Comparison of ENCODE assay signal across 8 cellular contexts in genomic region chr11:57349491-57350274, GRCh38. TPM values are rescaled to one million over a fixed set of nuclear protein-coding genes. Genes with fewer than 3 reads are reported as not detected.
DNase-seq lines count a peak whose midpoint lies in the region; ATAC-seq and TF ChIP-seq lines count a peak whose summit lies in the region.

No MANE protein-coding gene starts in this region.

- TF ChIP-seq CTCF in Panc1 (IDR thresholded peaks at IDR 0.05) (peak; percentile 86), progenitor cell of endocrine pancreas (IDR thresholded peaks at IDR 0.05; ENCODE audit: unreplicated experiment) (peak; percentile 93), uterus (IDR thresholded peaks at IDR 0.05) (peak; percentile 78 to 93 (median 84))

- peaks cover 4% of the 10 kb centered on the region for H3K27me3 Mint-ChIP-seq in progenitor cell of endocrine pancreas

- H3K36me3 Mint-ChIP-seq in progenitor cell of endocrine pancreas (ENCODE audit: insufficient read depth) = no peaks in the 10 kb centered on the region

- ATAC-seq in Panc1 (no peak; the same call in 1 of the 2 replicates), Right ventricle myocardium inferior (peak; percentile 67), HG02870 (IDR thresholded peaks at IDR 0.05; ENCODE audit: unreplicated experiment) (no peak)

- in situ Hi-C loops in Panc1 (cut with HindIII; ENCODE audit: low pct_unique_long_range_greater_than_20kb, low sequenced_read_pairs) = no loop called here

- H3K4me1 Mint-ChIP-seq in progenitor cell of endocrine pancreas (ENCODE audit: low read depth) = peaks cover 8% of the 10 kb centered on the region

- H3K4me1 ChIP-seq in Panc1 (ENCODE audit: control insufficient read depth, insufficient read depth, low read length) = no peaks in the 10 kb centered on the region
- no peaks in the 10 kb centered on the region for H3K4me1 ChIP-seq in uterus

- TF ChIP-seq POLR2A in uterus (IDR thresholded peaks at IDR 0.05) = no peak

- CTCF ChIA-PET in Panc1 (lab: Charles Lee) = interaction anchor here (0.6 to 0.7 kb wide), 5 partner anchors 11 to 530 kb away, joined by 3 to 14 read pairs (median 6); no protein-coding TSS in a partner anchor

- no peak overlapping the region for H3K4me3 Mint-ChIP-seq in progenitor cell of endocrine pancreas (ENCODE audit: low read depth)

- intact Hi-C loops in Panc1 (cut with micrococcal nuclease; ENCODE audit: unreplicated experiment) (loop anchor here (5.0 to 10.0 kb wide), 4 partner anchors 108 to 293 kb away; partner anchors contain the start of gene UBE2L6), Right ventricle myocardium inferior (cut with DNase I) (loop anchor here (2.0 to 10.0 kb wide), 6 partner anchors 108 to 1175 kb away; no protein-coding TSS in a partner anchor), uterus (cut with DNase I; ENCODE audit: low total_unique reads) (no loop called here)

- H3K27me3 ChIP-seq in Panc1 (ENCODE audit: control insufficient read depth, insufficient read depth, low read length) (no peaks in the 10 kb centered on the region), uterus (no peaks in the 10 kb centered on the region)

- no peak overlapping the region for H3K4me3 ChIP-seq in Panc1 (ENCODE audit: low read depth in 2 of 2, low read length in 2 of 2)
- H3K4me3 ChIP-seq in uterus = no peak overlapping the region

- BruUV-seq in Panc1 (replicated peaks; lab: Mats Ljungman, UMichigan) = no TSS peak

- no peaks in the 10 kb centered on the region for H3K36me3 ChIP-seq in Panc1 (ENCODE audit: control insufficient read depth, insufficient read depth, low read length)
- no peaks in the 10 kb centered on the region for H3K36me3 ChIP-seq in uterus

- H3K27ac ChIP-seq in Panc1 (ENCODE audit: low read length) (no peak overlapping the region), uterus (peak overlapping the region in 1 of 2 donors; percentile 36)

- DNase-seq in NCI-H524 (lab: John Stamatoyannopoulos, UW) (peak; percentile 3 to 19), NCI-H524 treated with DMSO at 0.1 percent for 48 hours (lab: John Stamatoyannopoulos, UW) (no peak), Panc1 (ENCODE audit: low read depth, low spot score) (no peak), Right ventricle myocardium inferior (ENCODE audit: missing footprints) (peak; percentile 88), progenitor cell of endocrine pancreas (ENCODE audit: low spot score, unreplicated experiment) (peak; percentile 71), uterus (peak; percentile 59 to 75)
- peak; percentile 18 to 57 (median 45) for DNase-seq in activated naive CD4-positive, alpha-beta T cell (lab: John Stamatoyannopoulos, UW)

- H3K9me3 Mint-ChIP-seq in progenitor cell of endocrine pancreas (ENCODE audit: low read depth) = peaks cover 4% of the 10 kb centered on the region

- POLR2A ChIA-PET in Panc1 (lab: Charles Lee) = no interaction called here

- no peak overlapping the region for H3K27ac Mint-ChIP-seq in progenitor cell of endocrine pancreas

- H3K9me3 ChIP-seq in Panc1 (ENCODE audit: control insufficient read depth, insufficient read depth, low read depth, low read length) (0 out of 2 replicates have a peak, but pooled peaks cover 3% of the 10 kb centered on the region), uterus (no peaks in the 10 kb centered on the region)

RNA-seq across cellular contexts. Expression of gene P2RX3, which starts 11.5 kb away (rescaled TPM):
- total RNA-seq in Panc1 (2021; ENCODE audit: unreplicated experiment) = not detected
- not detected for polyA plus RNA-seq in Panc1 (2012; ENCODE audit: insufficient read length)
- total RNA-seq in Right ventricle myocardium inferior = 3.2 TPM
- total RNA-seq in progenitor cell of endocrine pancreas = not detected in 2 replicates
- total RNA-seq in uterus = under 1 TPM in 1 of 4 donors, not detected in 3; 0.69 TPM

RNA-seq across cellular contexts. Expression of gene SSRP1, which starts 14.0 kb away (rescaled TPM):
- 173 TPM for total RNA-seq in Panc1 (2021; ENCODE audit: unreplicated experiment)
- 153 TPM for polyA plus RNA-seq in Panc1 (2012; ENCODE audit: insufficient read length)
- 33.8 TPM for total RNA-seq in Right ventricle myocardium inferior
- 126 and 131 TPM in 2 replicates for total RNA-seq in progenitor cell of endocrine pancreas
- 100 to 1,000 TPM in 1 of 4 donors, 10 to 100 TPM in 3; 29.4 to 115 (median 75.3) TPM for total RNA-seq in uterus

RNA-seq across cellular contexts. Expression of gene TNKS1BP1, which starts 24.9 kb away (rescaled TPM):
- 94.6 TPM for total RNA-seq in Panc1 (2021; ENCODE audit: unreplicated experiment)
- 78.0 TPM for polyA plus RNA-seq in Panc1 (2012; ENCODE audit: insufficient read length)
- total RNA-seq in Right ventricle myocardium inferior = 51.2 TPM
- total RNA-seq in progenitor cell of endocrine pancreas = 99.8 and 108 TPM in 2 replicates
- total RNA-seq in uterus = 100 to 1,000 TPM in 1 of 4 donors, 10 to 100 TPM in 3; 22.5 to 269 (median 70.8) TPM

RNA-seq across cellular contexts. Expression of gene PRG3, which starts 31.3 kb away (rescaled TPM):
- not detected for total RNA-seq in Panc1 (2021; ENCODE audit: unreplicated experiment)
- not detected for polyA plus RNA-seq in Panc1 (2012; ENCODE audit: insufficient read length)
- total RNA-seq in Right ventricle myocardium inferior = not detected
- not detected in 2 replicates for total RNA-seq in progenitor cell of endocrine pancreas
- total RNA-seq in uterus = not detected

RNA-seq across cellular contexts. Expression of gene PRG2, which starts 40.8 kb away (rescaled TPM):
- total RNA-seq in Panc1 (2021; ENCODE audit: unreplicated experiment) = not detected
- not detected for polyA plus RNA-seq in Panc1 (2012; ENCODE audit: insufficient read length)
- total RNA-seq in Right ventricle myocardium inferior = not detected
- total RNA-seq in progenitor cell of endocrine pancreas = not detected in 2 replicates
- under 1 TPM in 1 of 4 donors, not detected in 3; 0.21 TPM for total RNA-seq in uterus

Comparison
In these comparisons a context has a peak if more than half of its experiments do, and no peak if none do; other contexts are left out.
1. DNase-seq: peak in NCI-H524 (2 of 2), activated naive CD4-positive, alpha-beta T cell (4 of 4), Right ventricle myocardium inferior (single experiment), progenitor cell of endocrine pancreas (single experiment) and uterus (2 of 2); none in NCI-H524 treated with DMSO at 0.1 percent for 48 hours (single experiment) and Panc1 (single experiment).
2. Peak in every context shown above with its lines, with median percentiles within 50 percentile points of each other: CTCF ChIP-seq.